In genomic region chr15:90219421-90220141, GRCh38 we compare ENCODE assay signal across 8 cellular contexts. TPM values are rescaled to one million over a fixed set of nuclear protein-coding genes. Genes with fewer than 3 reads are reported as not detected.
DNase-seq lines count a peak whose midpoint lies in the region; ATAC-seq and TF ChIP-seq lines count a peak whose summit lies in the region.

No MANE protein-coding gene starts in this region.

- H3K9me3 ChIP-seq in Loucy (ENCODE audit: insufficient read depth, low read depth, low read length) = no peaks in the 10 kb centered on the region

- TF ChIP-seq CTCF in Loucy (conservative IDR thresholded peaks at IDR 0.05; ENCODE audit: low read length) (peak; percentile 81), neural crest cell (conservative IDR thresholded peaks at IDR 0.05) (peak; percentile 69)

- DNase-seq in DMS 273 treated with DMSO at 0.1 percent for 48 hours (lab: John Stamatoyannopoulos, UW) (peak; percentile 5), epidermal melanocyte (ENCODE audit: insufficient read length, low spot score) (peak; percentile 50), neural crest cell (ENCODE audit: low read depth, low spot score) (peak; percentile 55), AML-193 (lab: John Stamatoyannopoulos, UW) (no peak), ureter (ENCODE audit: low spot score) (no peak)
- peak; percentile 67 for DNase-seq in activated CD4-positive, alpha-beta memory T cell treated with anti-CD3 and anti-CD28 coated beads for 36 hours

- no peaks in the 10 kb centered on the region for H3K9me2 ChIP-seq in Loucy (replicated peaks; ENCODE audit: low read depth, low read length)

- H3K4me1 Mint-ChIP-seq in activated CD4-positive, alpha-beta memory T cell treated with anti-CD3 and anti-CD28 coated beads for 36 hours (ENCODE audit: low read depth) = peaks cover 8% of the 10 kb centered on the region
- no peaks in the 10 kb centered on the region for H3K4me1 Mint-ChIP-seq in neural crest cell

- no peak overlapping the region for H3K4me3 Mint-ChIP-seq in activated CD4-positive, alpha-beta memory T cell treated with anti-CD3 and anti-CD28 coated beads for 36 hours
- H3K4me3 Mint-ChIP-seq in neural crest cell = no peak overlapping the region

- H3F3A ChIP-seq in Loucy (ENCODE audit: low read depth) = no peaks in the 10 kb centered on the region

- CTCF ChIA-PET in activated CD4-positive, alpha-beta memory T cell treated with anti-CD3 and anti-CD28 coated beads for 36 hours (lab: Charles Lee) = interaction anchor here (0.7 to 3.5 kb wide), 10 partner anchors 12 to 344 kb away, joined by 3 to 14 read pairs (median 4); partner anchors contain the start of gene SEMA4B

- H3K4me1 ChIP-seq in Loucy (ENCODE audit: insufficient read depth, low read length, poor library complexity, severe bottlenecking) = no peaks in the 10 kb centered on the region

- POLR2A ChIA-PET in activated CD4-positive, alpha-beta memory T cell treated with anti-CD3 and anti-CD28 coated beads for 36 hours (lab: Charles Lee) = interaction anchor here (1.0 kb wide), 1 partner anchor 14 kb away, joined by 3 read pairs; the partner anchor contains the start of genes CIB1 and GDPGP1

- peaks cover 18% of the 10 kb centered on the region; the same call in 1 of the 2 replicates for H3K36me3 ChIP-seq in Loucy (ENCODE audit: insufficient read depth, low read length)

- no peak overlapping the region for H3K4me3 ChIP-seq in Loucy (ENCODE audit: low read length, poor library complexity, severe bottlenecking)

- no peak overlapping the region for H3K27ac Mint-ChIP-seq in activated CD4-positive, alpha-beta memory T cell treated with anti-CD3 and anti-CD28 coated beads for 36 hours
- no peak overlapping the region for H3K27ac Mint-ChIP-seq in neural crest cell (ENCODE audit: unreplicated experiment)

- H3K79me2 ChIP-seq in Loucy (ENCODE audit: insufficient read depth, low read length) = no peaks in the 10 kb centered on the region

- H3K9ac ChIP-seq in Loucy (ENCODE audit: low read depth, low read length, poor library complexity, severe bottlenecking) = no peak overlapping the region

- no peaks in the 10 kb centered on the region for H4K20me1 ChIP-seq in Loucy (ENCODE audit: insufficient read depth, low read length, poor library complexity, severe bottlenecking)

- H3K27me3 ChIP-seq in Loucy (ENCODE audit: insufficient read depth, low read length, poor library complexity, severe bottlenecking) = no peaks in the 10 kb centered on the region

- H2AFZ ChIP-seq in Loucy (ENCODE audit: low read length) = no peak overlapping the region

- intact Hi-C loops in activated CD4-positive, alpha-beta memory T cell treated with anti-CD3 and anti-CD28 coated beads for 36 hours (cut with micrococcal nuclease) = no loop called here

- H3K27me3 Mint-ChIP-seq in activated CD4-positive, alpha-beta memory T cell treated with anti-CD3 and anti-CD28 coated beads for 36 hours = no peaks in the 10 kb centered on the region
- H3K27me3 Mint-ChIP-seq in neural crest cell (ENCODE audit: low read depth) = no peaks in the 10 kb centered on the region

- H3K36me3 Mint-ChIP-seq in activated CD4-positive, alpha-beta memory T cell treated with anti-CD3 and anti-CD28 coated beads for 36 hours = peaks cover 2% of the 10 kb centered on the region
- no peaks in the 10 kb centered on the region for H3K36me3 Mint-ChIP-seq in neural crest cell (ENCODE audit: low read depth)

- ATAC-seq in GM18858 (IDR thresholded peaks at IDR 0.05; ENCODE audit: unreplicated experiment) = no peak

- H3K9me3 Mint-ChIP-seq in activated CD4-positive, alpha-beta memory T cell treated with anti-CD3 and anti-CD28 coated beads for 36 hours = no peaks in the 10 kb centered on the region
- H3K9me3 Mint-ChIP-seq in neural crest cell = no peaks in the 10 kb centered on the region

- H3K4me2 ChIP-seq in Loucy (ENCODE audit: low read depth, low read length, poor library complexity, severe bottlenecking) = no peak overlapping the region

RNA-seq across cellular contexts. Expression of gene CIB1, which starts 14.2 kb away (rescaled TPM):
- 100 to 1,000 TPM; 162 to 170 TPM for total RNA-seq in activated CD4-positive, alpha-beta memory T cell treated with anti-CD3 and anti-CD28 coated beads for 36 hours
- total RNA-seq in neural crest cell (23.1 and 24.5 TPM in 2 replicates), ureter (104 TPM)

RNA-seq across cellular contexts. Expression of gene GDPGP1, which starts 14.4 kb away (rescaled TPM):
- 1 to 10 TPM; 8.0 to 9.2 TPM for total RNA-seq in activated CD4-positive, alpha-beta memory T cell treated with anti-CD3 and anti-CD28 coated beads for 36 hours
- total RNA-seq in neural crest cell (5.8 and 7.0 TPM in 2 replicates), ureter (16.9 TPM)

RNA-seq across cellular contexts. Expression of gene SEMA4B, which starts 18.5 kb away (rescaled TPM):
- total RNA-seq in activated CD4-positive, alpha-beta memory T cell treated with anti-CD3 and anti-CD28 coated beads for 36 hours = 10 to 100 TPM; 13.1 to 16.7 TPM
- total RNA-seq in neural crest cell (24.0 and 26.3 TPM in 2 replicates), ureter (183 TPM)

RNA-seq across cellular contexts. Expression of gene TTLL13, which starts 29.8 kb away (rescaled TPM):
- total RNA-seq in activated CD4-positive, alpha-beta memory T cell treated with anti-CD3 and anti-CD28 coated beads for 36 hours = under 1 TPM; 0.55 to 0.73 TPM
- total RNA-seq in neural crest cell = 0.19 TPM in 1 of 2 replicates, not detected in the other
- 0.36 TPM for total RNA-seq in ureter

RNA-seq across cellular contexts. Expression of gene NGRN, which starts 45.9 kb away (rescaled TPM):
- 10 to 100 TPM; 25.3 to 28.6 TPM for total RNA-seq in activated CD4-positive, alpha-beta memory T cell treated with anti-CD3 and anti-CD28 coated beads for 36 hours
- total RNA-seq in neural crest cell = 126 and 132 TPM in 2 replicates
- 98.5 TPM for total RNA-seq in ureter

Comparison
In these comparisons a context has a peak if more than half of its experiments do, and no peak if none do; other contexts are left out.
1. DNase-seq: peak in DMS 273 treated with DMSO at 0.1 percent for 48 hours (single experiment), activated CD4-positive, alpha-beta memory T cell treated with anti-CD3 and anti-CD28 coated beads for 36 hours (single experiment), epidermal melanocyte (single experiment) and neural crest cell (single experiment); none in AML-193 (0 of 2) and ureter (single experiment).